Comparison of ENCODE assay signal across 9 cellular contexts in genomic region chr16:89564476-89565255, GRCh38. TPM values are rescaled to one million over a fixed set of nuclear protein-coding genes. Genes with fewer than 3 reads are reported as not detected.
DNase-seq lines count a peak whose midpoint lies in the region; ATAC-seq and TF ChIP-seq lines count a peak whose summit lies in the region.
"Had no signal": no experiment of that assay in that cellular context is flagged by ENCODE, and none has a peak within 500 bp of the region (broad histone marks: within the 10 kb centered on the region; RNA-seq: fewer than 3 reads in every experiment).

No MANE protein-coding gene starts in this region.

- no peak overlapping the region for H2AFZ ChIP-seq in hepatocyte

- peak overlapping the region; percentile 71 for H3K27ac Mint-ChIP-seq in HFFc6
- H3K27ac Mint-ChIP-seq in activated CD4-positive, alpha-beta T cell treated with anti-CD3 and anti-CD28 coated beads, Interleukin-2, amount 10 ng/mL, durations not matched to agents 7 days and 5 days: peak overlapping the region; percentile 29
- H3K27ac Mint-ChIP-seq in CD14-positive monocyte: peak overlapping the region in 2 of 7 donors; percentile 5 to 30

- H4K20me1 ChIP-seq in hepatocyte (ENCODE audit: insufficient read depth, poor library complexity, severe bottlenecking): peaks cover 47% of the 10 kb centered on the region

- intact Hi-C loops in CD14-positive monocyte (cut with micrococcal nuclease): loop anchor here in 1 of 2 donors (5.0 kb wide), 2 partner anchors 158 to 308 kb away; partner anchors contain the start of genes TCF25, VPS9D1 and ZNF276

- H3K27me3 Mint-ChIP-seq in HFFc6 (ENCODE audit: insufficient read depth) (peaks cover 22% of the 10 kb centered on the region), CD14-positive monocyte (ENCODE audit: low read depth in 3 of 3) (peaks cover 5 to 7% (median 6%) of the 10 kb centered on the region in 3 donors)
- H3K27me3 Mint-ChIP-seq in activated CD4-positive, alpha-beta T cell treated with anti-CD3 and anti-CD28 coated beads, Interleukin-2, amount 10 ng/mL, durations not matched to agents 7 days and 5 days: no peaks in the 10 kb centered on the region

- CTCF ChIA-PET in activated CD4-positive, alpha-beta T cell treated with anti-CD3 and anti-CD28 coated beads, Interleukin-2, amount 10 ng/mL, durations not matched to agents 7 days and 5 days (lab: Charles Lee): interaction anchor here (1.2 to 1.6 kb wide), 3 partner anchors 11 to 136 kb away, joined by 3 to 6 read pairs (median 3); partner anchors contain the start of gene CPNE7

- H3K4me3 Mint-ChIP-seq in HFFc6 (peak overlapping the region; percentile 57), CD14-positive monocyte (peak overlapping the region in 1 of 2 donors; percentile 57)
- H3K4me3 Mint-ChIP-seq in activated CD4-positive, alpha-beta T cell treated with anti-CD3 and anti-CD28 coated beads, Interleukin-2, amount 10 ng/mL, durations not matched to agents 7 days and 5 days: no peak overlapping the region

- ATAC-seq in GM18861 (IDR thresholded peaks at IDR 0.05; ENCODE audit: unreplicated experiment) (no peak), HG02870 (IDR thresholded peaks at IDR 0.05; ENCODE audit: unreplicated experiment) (no peak)

- H3K36me3 Mint-ChIP-seq in HFFc6 (ENCODE audit: low read depth) (peaks cover 38% of the 10 kb centered on the region), CD14-positive monocyte (peaks cover 41 to 43% of the 10 kb centered on the region in 2 donors)
- H3K36me3 Mint-ChIP-seq in activated CD4-positive, alpha-beta T cell treated with anti-CD3 and anti-CD28 coated beads, Interleukin-2, amount 10 ng/mL, durations not matched to agents 7 days and 5 days (ENCODE audit: low read depth): peaks cover 37% of the 10 kb centered on the region

- H3K4me3 ChIP-seq in hepatocyte: no peak overlapping the region

- H3K27ac ChIP-seq in C4-2B (peak overlapping the region; percentile 98), hepatocyte (peak overlapping the region; percentile 1)

- H3K4me2 ChIP-seq in hepatocyte: peak overlapping the region; percentile 73

- TF ChIP-seq CTCF in C4-2B (conservative IDR thresholded peaks at IDR 0.05): no peak
- no peak for TF ChIP-seq CTCF in HFFc6 (IDR thresholded peaks at IDR 0.05)
- no peak for TF ChIP-seq CTCF in hepatocyte (IDR thresholded peaks at IDR 0.05; ENCODE audit: poor library complexity)
- TF ChIP-seq CTCF in CD14-positive monocyte (IDR thresholded peaks at IDR 0.05): no peak

- peaks cover 27% of the 10 kb centered on the region for H3K79me2 ChIP-seq in hepatocyte

- H3K9me3 Mint-ChIP-seq in HFFc6 (peaks cover 2% of the 10 kb centered on the region), CD14-positive monocyte (no peaks in the 10 kb centered on the region)
- H3K9me3 Mint-ChIP-seq in activated CD4-positive, alpha-beta T cell treated with anti-CD3 and anti-CD28 coated beads, Interleukin-2, amount 10 ng/mL, durations not matched to agents 7 days and 5 days: no peaks in the 10 kb centered on the region

- H3K4me1 Mint-ChIP-seq in HFFc6 (ENCODE audit: low read depth) (peaks cover 48% of the 10 kb centered on the region), CD14-positive monocyte (peaks cover 54% of the 10 kb centered on the region)
- peaks cover 50% of the 10 kb centered on the region for H3K4me1 Mint-ChIP-seq in activated CD4-positive, alpha-beta T cell treated with anti-CD3 and anti-CD28 coated beads, Interleukin-2, amount 10 ng/mL, durations not matched to agents 7 days and 5 days

- POLR2A ChIA-PET in activated CD4-positive, alpha-beta T cell treated with anti-CD3 and anti-CD28 coated beads, Interleukin-2, amount 10 ng/mL, durations not matched to agents 7 days and 5 days (lab: Charles Lee): interaction anchor here (0.5 kb wide), 1 partner anchor 346 kb away, joined by 3 read pairs; no protein-coding TSS in a partner anchor

- 67% methylated on average over 22 of the region's 22 CpGs for WGBS in hepatocyte (ENCODE audit: low lambda C conversion rate, missing lambda C conversion rate)

- DNase-seq in HFFc6 (no peak), hepatocyte (ENCODE audit: low spot score) (no peak), CD14-positive monocyte (ENCODE audit: low spot score) (no peak), mesenteric fat pad (ENCODE audit: low spot score) (no peak)
- no peak for DNase-seq in activated CD4-positive, alpha-beta T cell treated with anti-CD3 and anti-CD28 coated beads, Interleukin-2, amount 10 ng/mL, durations not matched to agents 7 days and 5 days

- peaks cover 40% of the 10 kb centered on the region for H3K4me1 ChIP-seq in hepatocyte (ENCODE audit: insufficient read depth)

- no peaks in the 10 kb centered on the region for H3K36me3 ChIP-seq in hepatocyte (replicated peaks; ENCODE audit: insufficient read depth, low read depth)

- no peaks in the 10 kb centered on the region for H3K9me3 ChIP-seq in hepatocyte (ENCODE audit: low read depth)

- no peaks in the 10 kb centered on the region for H3K27me3 ChIP-seq in hepatocyte

- no peaks in the 10 kb centered on the region for H3K9me2 ChIP-seq in hepatocyte (replicated peaks; ENCODE audit: insufficient read depth)

RNA-seq across cellular contexts. Expression of gene RPL13, which starts 4.2 kb away (rescaled TPM):
- 1,000 to 10,000 TPM; 1,572 to 1,808 (median 1,628) TPM for total RNA-seq in HFFc6 (2021; fragmentation: NEBNext Ultra II Directional; extraction: Animal tissue kit (Norgen Biotek cat#: 25700))
- 1,000 to 10,000 TPM; 1,763 to 2,076 TPM for total RNA-seq in activated CD4-positive, alpha-beta T cell treated with anti-CD3 and anti-CD28 coated beads, Interleukin-2, amount 10 ng/mL, durations not matched to agents 7 days and 5 days
- total RNA-seq in hepatocyte (4,787 and 7,288 TPM in 2 replicates), mesenteric fat pad (1,718 TPM)
- polyA plus RNA-seq in hepatocyte (1,312 and 1,458 TPM in 2 replicates), CD14-positive monocyte (1,000 to 10,000 TPM; 1,251 to 1,329 TPM)

RNA-seq across cellular contexts. Expression of gene CPNE7, which starts 10.9 kb away (rescaled TPM):
- 10 to 100 TPM; 17.6 to 22.2 (median 19.3) TPM for total RNA-seq in HFFc6 (2021; fragmentation: NEBNext Ultra II Directional; extraction: Animal tissue kit (Norgen Biotek cat#: 25700))
- total RNA-seq in activated CD4-positive, alpha-beta T cell treated with anti-CD3 and anti-CD28 coated beads, Interleukin-2, amount 10 ng/mL, durations not matched to agents 7 days and 5 days: 1 to 10 TPM; 5.1 to 5.7 TPM
- total RNA-seq in hepatocyte: 6.6 and 8.7 TPM in 2 replicates
- 24.8 and 32.2 TPM in 2 replicates for polyA plus RNA-seq in hepatocyte
- polyA plus RNA-seq in CD14-positive monocyte: not detected
- 1.3 TPM for total RNA-seq in mesenteric fat pad

RNA-seq across cellular contexts. Expression of gene DPEP1, which starts 48.8 kb away (rescaled TPM):
- total RNA-seq in HFFc6 (2021; fragmentation: NEBNext Ultra II Directional; extraction: Animal tissue kit (Norgen Biotek cat#: 25700)): not detected
- total RNA-seq in activated CD4-positive, alpha-beta T cell treated with anti-CD3 and anti-CD28 coated beads, Interleukin-2, amount 10 ng/mL, durations not matched to agents 7 days and 5 days: not detected
- total RNA-seq in hepatocyte (48.3 and 52.9 TPM in 2 replicates), mesenteric fat pad (0.51 TPM)
- polyA plus RNA-seq in hepatocyte (106 and 128 TPM in 2 replicates), CD14-positive monocyte (not detected)
- total RNA-seq: fibroblast of villous mesenchyme had no signal

RNA-seq across cellular contexts. Expression of gene SPG7, which starts 56.5 kb away (rescaled TPM):
- 10 to 100 TPM; 81.5 to 97.0 (median 89.6) TPM for total RNA-seq in HFFc6 (2021; fragmentation: NEBNext Ultra II Directional; extraction: Animal tissue kit (Norgen Biotek cat#: 25700))
- total RNA-seq in activated CD4-positive, alpha-beta T cell treated with anti-CD3 and anti-CD28 coated beads, Interleukin-2, amount 10 ng/mL, durations not matched to agents 7 days and 5 days: 100 to 1,000 TPM in 1 of 2 experiments, 10 to 100 TPM in 1; 88.3 to 101 TPM
- total RNA-seq in hepatocyte (149 and 222 TPM in 2 replicates), mesenteric fat pad (90.0 TPM)
- polyA plus RNA-seq in hepatocyte (108 and 130 TPM in 2 replicates), CD14-positive monocyte (10 to 100 TPM; 30.3 to 34.4 TPM)

Comparison
In these comparisons a context has a peak if more than half of its experiments do, and no peak if none do; other contexts are left out.
1. RNA of gene DPEP1, which starts 48.8 kb away (total RNA-seq): 48.3 to 52.9 TPM in hepatocyte; 0.51 TPM in mesenteric fat pad (single experiment), not detected in HFFc6 and not detected in activated CD4-positive, alpha-beta T cell treated with anti-CD3 and anti-CD28 coated beads, Interleukin-2, amount 10 ng/mL, durations not matched to agents 7 days and 5 days; every median in the first group is over 10 times any median in the second.